17 cellular contexts compared by ENCODE assay signal in genomic region chr2:106843910-106844250, GRCh38. TPM values are rescaled to one million over a fixed set of nuclear protein-coding genes. Genes with fewer than 3 reads are reported as not detected.
DNase-seq lines count a peak whose midpoint lies in the region; ATAC-seq and TF ChIP-seq lines count a peak whose summit lies in the region.
"Had no signal": no experiment of that assay in that cellular context is flagged by ENCODE, and none has a peak within 500 bp of the region (broad histone marks: within the 10 kb centered on the region; RNA-seq: fewer than 3 reads in every experiment).

No MANE protein-coding gene starts in this region.

- H3K14ac ChIP-seq in neuronal stem cell (ENCODE audit: low read length): no peak overlapping the region

- no peaks in the 10 kb centered on the region for H3K36me3 ChIP-seq in neuronal stem cell (replicated peaks in 1 of 2; ENCODE audit: control insufficient read depth in 2 of 2, insufficient read depth in 2 of 2, low read length in 2 of 2)
- no peaks in the 10 kb centered on the region for H3K36me3 ChIP-seq in upper lobe of right lung
- H3K36me3 ChIP-seq: BLaER1 had no signal

- H2AFZ ChIP-seq in neuronal stem cell (ENCODE audit: low read length): no peak overlapping the region

- H3K4me3 ChIP-seq in neuronal stem cell (ENCODE audit: low read length in 2 of 2) (no peak overlapping the region), upper lobe of right lung (no peak overlapping the region)
- H3K4me3 ChIP-seq: BLaER1 had no signal

- H3K4me2 ChIP-seq in neuronal stem cell (ENCODE audit: insufficient read depth, low read length, poor library complexity, severe bottlenecking): no peak overlapping the region
- H3K4me2 ChIP-seq: BLaER1 had no signal

- H3K27me3 ChIP-seq in neuronal stem cell (ENCODE audit: control insufficient read depth in 3 of 3, insufficient read depth in 3 of 3, low read depth in 1 of 3, low read length in 3 of 3): no peaks in the 10 kb centered on the region
- H3K27me3 ChIP-seq in upper lobe of right lung: no peaks in the 10 kb centered on the region
- H3K27me3 ChIP-seq: BLaER1 had no signal

- no peak overlapping the region for H2BK15ac ChIP-seq in neuronal stem cell (ENCODE audit: low read length)

- peak overlapping the region; percentile 27 for H2AK5ac ChIP-seq in neuronal stem cell (ENCODE audit: low read depth, low read length)

- no peak overlapping the region for H2BK12ac ChIP-seq in neuronal stem cell (ENCODE audit: low read length)

- H4K8ac ChIP-seq in neuronal stem cell (ENCODE audit: low read depth, low read length): no peak overlapping the region

- WGBS in neuronal stem cell (ENCODE audit: extremely low coverage in 2 of 2, insufficient read length in 2 of 2, insufficient replicate concordance in 1 of 2), 2 donors: no CpG with 5 or more reads among the region's 5 CpGs

- H2BK120ac ChIP-seq in neuronal stem cell (ENCODE audit: low read depth, low read length): no peak overlapping the region

- H3K4ac ChIP-seq in neuronal stem cell (ENCODE audit: low read length): no peak overlapping the region

- H3K79me1 ChIP-seq in neuronal stem cell (ENCODE audit: low read depth, low read length): no peaks in the 10 kb centered on the region

- H3K9me3 ChIP-seq in neuronal stem cell (replicated peaks in 1 of 2; ENCODE audit: control insufficient read depth in 2 of 2, insufficient read depth in 1 of 2, low read depth in 1 of 2, low read length in 2 of 2) (no peaks in the 10 kb centered on the region), upper lobe of right lung (no peaks in the 10 kb centered on the region)
- H3K9me3 ChIP-seq: BLaER1 had no signal

- H3K18ac ChIP-seq in neuronal stem cell (ENCODE audit: low read length): no peak overlapping the region

- H3K4me1 ChIP-seq in neuronal stem cell (ENCODE audit: control insufficient read depth in 2 of 2, insufficient read depth in 1 of 2, low read depth in 1 of 2, low read length in 2 of 2) (peaks cover 0 to 16% of the 10 kb centered on the region in 2 donors), upper lobe of right lung (no peaks in the 10 kb centered on the region)
- H3K4me1 ChIP-seq: BLaER1 had no signal

- intact Hi-C loops in upper lobe of right lung (cut with DNase I): no loop called here

- DNase-seq in DMS79 treated with DMSO at 0.1 percent for 48 hours (lab: John Stamatoyannopoulos, UW): peak; percentile 22
- no peak for DNase-seq in DMS79 (lab: John Stamatoyannopoulos, UW)
- DNase-seq in NCI-H1105 (lab: John Stamatoyannopoulos, UW): peak; percentile 67
- peak; percentile 58 for DNase-seq in NCI-H345 treated with DMSO at 0.1 percent for 48 hours (lab: John Stamatoyannopoulos, UW; ENCODE audit: unreplicated experiment)
- no peak for DNase-seq in neuronal stem cell (ENCODE audit: low spot score)
- no peak for DNase-seq in upper lobe of right lung
- no peak for DNase-seq in kidney tubule cell (ENCODE audit: low spot score)
- no peak for DNase-seq in hepatic stellate cell (ENCODE audit: low spot score)
- DNase-seq: CD8-positive, alpha-beta memory T cell; HFFc6; NCI-H1436 treated with DMSO at 0.1 percent for 48 hours; NCI-H2107; NCI-H510A; T-helper 17 cell had no signal

- no peak for ATAC-seq in upper lobe of right lung
- ATAC-seq: HepG2, T-helper 17 cell had no signal

- no peak overlapping the region for H2BK5ac ChIP-seq in neuronal stem cell (ENCODE audit: low read length)

- H4K91ac ChIP-seq in neuronal stem cell (ENCODE audit: low read depth, low read length, poor library complexity): no peak overlapping the region

- no peak overlapping the region for H3K9ac ChIP-seq in neuronal stem cell (ENCODE audit: low read depth, low read length, poor library complexity)
- H3K9ac ChIP-seq: BLaER1 had no signal

- no peak for TF ChIP-seq CTCF in upper lobe of right lung (IDR thresholded peaks at IDR 0.05)

- H3K23ac ChIP-seq in neuronal stem cell (ENCODE audit: low read depth, low read length, poor library complexity): no peak overlapping the region

- H3K27ac ChIP-seq in neuronal stem cell (replicated peaks; ENCODE audit: low read length): no peak overlapping the region
- H3K27ac ChIP-seq in upper lobe of right lung: no peak overlapping the region
- H3K27ac ChIP-seq: 22Rv1, BLaER1 had no signal

RNA-seq across cellular contexts. Expression of gene ST6GAL2, which starts 42.1 kb away (rescaled TPM):
- polyA plus RNA-seq in neuronal stem cell (2013, experiment 1 of 2): 5.6 TPM
- polyA plus RNA-seq in neuronal stem cell (2013, experiment 2 of 2): 5.5 TPM
- total RNA-seq in upper lobe of right lung: 2.5 TPM
- total RNA-seq: CD8-positive, alpha-beta memory T cell; HepG2 had no signal
- polyA plus RNA-seq: CD8-positive, alpha-beta memory T cell; HepG2 had no signal

Comparison
In these comparisons a context has a peak if more than half of its experiments do, and no peak if none do; other contexts are left out.
1. DNase-seq: peak in DMS79 treated with DMSO at 0.1 percent for 48 hours (single experiment), NCI-H1105 (single experiment) and NCI-H345 treated with DMSO at 0.1 percent for 48 hours (single experiment); none in DMS79 (single experiment), neuronal stem cell (single experiment), upper lobe of right lung (single experiment), kidney tubule cell (single experiment) and hepatic stellate cell (single experiment).